In genomic region chrX:17656035-17656418, GRCh38 we compare ENCODE assay signal across 11 cellular contexts.
DNase-seq lines count a peak whose midpoint lies in the region; ATAC-seq and TF ChIP-seq lines count a peak whose summit lies in the region.
"Had no signal": no experiment of that assay in that cellular context is flagged by ENCODE, and none has a peak within 500 bp of the region (broad histone marks: within the 10 kb centered on the region; RNA-seq: fewer than 3 reads in every experiment).

No MANE protein-coding gene starts in this region.

- H3K4me3 ChIP-seq in ascending aorta (peak overlapping the region; percentile 39 to 62), stomach smooth muscle (ENCODE audit: low read length in 2 of 2) (peak overlapping the region; percentile 51 to 66)
- H3K4me3 ChIP-seq: BLaER1, K562 had no signal

- H3K36me3 ChIP-seq in ascending aorta (no peaks in the 10 kb centered on the region), stomach smooth muscle (ENCODE audit: control insufficient read depth in 2 of 2, insufficient read depth in 2 of 2, low read length in 2 of 2) (no peaks in the 10 kb centered on the region)
- H3K36me3 ChIP-seq: BLaER1 had no signal

- TF ChIP-seq CTCF in ascending aorta (IDR thresholded peaks at IDR 0.05): no peak

- intact Hi-C loops in ascending aorta (cut with DNase I): loop anchor here (5.0 kb wide), 1 partner anchor 44 kb away; no protein-coding TSS in a partner anchor

- H3K9me3 ChIP-seq in ascending aorta: no peaks in the 10 kb centered on the region
- no peaks in the 10 kb centered on the region for H3K9me3 ChIP-seq in stomach smooth muscle (ENCODE audit: control insufficient read depth in 2 of 2, low read length in 2 of 2)

- H3K4me3 Mint-ChIP-seq in activated T-cell treated with anti-CD3 and anti-CD28 coated beads, Interleukin-2, amount 50 U/mL, for 72 hours: peak overlapping the region; percentile 87 to 95

- peaks cover 24% of the 10 kb centered on the region for H3K4me1 Mint-ChIP-seq in activated T-cell treated with anti-CD3 and anti-CD28 coated beads, Interleukin-2, amount 50 U/mL, for 72 hours (ENCODE audit: low read depth)

- H3K27me3 ChIP-seq in ascending aorta: no peaks in the 10 kb centered on the region
- peaks cover 0 to 11% of the 10 kb centered on the region in 2 donors for H3K27me3 ChIP-seq in stomach smooth muscle (ENCODE audit: control insufficient read depth in 1 of 2, insufficient read depth in 2 of 2, low read length in 2 of 2)

- H3K27ac ChIP-seq in ascending aorta (peak overlapping the region in 1 of 2 donors; percentile 27), stomach smooth muscle (ENCODE audit: low read length) (no peak overlapping the region)
- H3K27ac ChIP-seq: BLaER1, epithelial cell of prostate had no signal

- ATAC-seq in activated T-cell treated with anti-CD3 and anti-CD28 coated beads, Interleukin-2, amount 50 U/mL, for 72 hours (replicated peaks in 1 of 2): peak; percentile 29 to 33
- ATAC-seq in HG02870 (IDR thresholded peaks at IDR 0.05; ENCODE audit: unreplicated experiment): no peak
- no peak for ATAC-seq in HG02798 (IDR thresholded peaks at IDR 0.05; ENCODE audit: poor library complexity, unreplicated experiment)
- ATAC-seq: K562 had no signal

- H3K27ac Mint-ChIP-seq in activated T-cell treated with anti-CD3 and anti-CD28 coated beads, Interleukin-2, amount 50 U/mL, for 72 hours: no peak overlapping the region

- peaks cover under 1 to 3% of the 10 kb centered on the region in 2 donors for H3K9me3 Mint-ChIP-seq in activated T-cell treated with anti-CD3 and anti-CD28 coated beads, Interleukin-2, amount 50 U/mL, for 72 hours

- no peak overlapping the region for H3K9ac ChIP-seq in stomach smooth muscle (ENCODE audit: low read length in 2 of 2)
- H3K9ac ChIP-seq: BLaER1 had no signal

- H3K27me3 Mint-ChIP-seq in activated T-cell treated with anti-CD3 and anti-CD28 coated beads, Interleukin-2, amount 50 U/mL, for 72 hours (ENCODE audit: low read depth): peaks cover 13% of the 10 kb centered on the region

- peaks cover 2 to 13% of the 10 kb centered on the region in 2 donors for H3K4me1 ChIP-seq in ascending aorta
- peaks cover 13% of the 10 kb centered on the region for H3K4me1 ChIP-seq in stomach smooth muscle (ENCODE audit: control insufficient read depth, insufficient read depth, low read length)

- DNase-seq in activated T-cell treated with anti-CD3 and anti-CD28 coated beads, Interleukin-2, amount 50 U/mL, for 72 hours: peak in 1 of 2 donors; percentile 7
- DNase-seq in activated T-cell treated with anti-CD3 and anti-CD28 coated beads, Interleukin-2, amount 50 U/mL, for 1 hour: no peak
- DNase-seq in ascending aorta (ENCODE audit: low spot score in 2 of 2) (no peak), iPS-NIHi7 (ENCODE audit: extremely low spot score) (peak; percentile 31), T1000 (lab: John Stamatoyannopoulos, UW) (no peak)

- H3K36me3 Mint-ChIP-seq in activated T-cell treated with anti-CD3 and anti-CD28 coated beads, Interleukin-2, amount 50 U/mL, for 72 hours (ENCODE audit: insufficient read depth in 2 of 2): peaks cover 3% of the 10 kb centered on the region in 2 donors

Comparison
In these comparisons a context has a peak if more than half of its experiments do, and no peak if none do; other contexts are left out.
1. ATAC-seq: peak in activated T-cell treated with anti-CD3 and anti-CD28 coated beads, Interleukin-2, amount 50 U/mL, for 72 hours (2 of 2); none in HG02870 (single experiment) and HG02798 (single experiment).